ENCODE assay signal across 1 cellular context in genomic region chr1:61053712-61054608, GRCh38.
A peak's percentile ranks its signal among the peaks of the same experiment; 100 is the strongest.
TF ChIP-seq lines count a peak whose summit lies in the region.

No MANE protein-coding gene starts in this region.

TF ChIP-seq in HepG2, 621 proteins besides CTCF, POLR2A, EP300 and RAD21 (continued from another document):
- TF ChIP-seq PBX3 (CRISPR knock-in tag; IDR thresholded peaks at IDR 0.05; ENCODE audit: borderline replicate concordance) (no peak), ZNF10 (CRISPR knock-in tag; IDR thresholded peaks at IDR 0.05; ENCODE audit: borderline replicate concordance, low read depth) (no peak), ATF1 (CRISPR knock-in tag; IDR thresholded peaks at IDR 0.05) (no peak), ZNF230 (CRISPR knock-in tag; IDR thresholded peaks at IDR 0.05) (no peak), ZNF121 (CRISPR knock-in tag; IDR thresholded peaks at IDR 0.05) (no peak), SMAD3 (CRISPR knock-in tag; IDR thresholded peaks at IDR 0.05) (no peak), AFF4 (CRISPR knock-in tag; IDR thresholded peaks at IDR 0.05) (no peak), RFX1 (IDR thresholded peaks at IDR 0.05) (no peak), FOXO1 (CRISPR knock-in tag; IDR thresholded peaks at IDR 0.05) (peak; percentile 34; the same call in 1 of the 2 replicates), NCOA2 (CRISPR knock-in tag; IDR thresholded peaks at IDR 0.05) (no peak), AKAP8 (CRISPR knock-in tag; IDR thresholded peaks at IDR 0.05) (no peak), NFIC (IDR thresholded peaks at IDR 0.05; ENCODE audit: low read length) (no peak), ZNF180 (CRISPR knock-in tag; IDR thresholded peaks at IDR 0.05; ENCODE audit: borderline replicate concordance, low read depth) (no peak), PTBP1 (IDR thresholded peaks at IDR 0.05; ENCODE audit: low read depth, low read length, poor library complexity, severe bottlenecking) (no peak), HNF1A (IDR thresholded peaks at IDR 0.05; ENCODE audit: low read depth) (no peak), HNF1A (CRISPR knock-in tag; IDR thresholded peaks at IDR 0.05; ENCODE audit: borderline replicate concordance) (no peak), KLF11 (CRISPR knock-in tag; IDR thresholded peaks at IDR 0.05) (no peak), ZUFSP (CRISPR knock-in tag; IDR thresholded peaks at IDR 0.05; ENCODE audit: borderline replicate concordance) (no peak), ZNF546 (CRISPR knock-in tag; conservative IDR thresholded peaks at IDR 0.05) (no peak), ATRX (CRISPR knock-in tag; IDR thresholded peaks at IDR 0.05; ENCODE audit: borderline replicate concordance) (no peak), ARHGAP35 (CRISPR knock-in tag; IDR thresholded peaks at IDR 0.05; ENCODE audit: borderline replicate concordance) (peak; percentile 71; the same call in 1 of the 2 replicates), ZBTB10 (CRISPR knock-in tag; IDR thresholded peaks at IDR 0.05; ENCODE audit: borderline replicate concordance) (peak; percentile 44; the same call in 1 of the 2 replicates), ZSCAN20 (CRISPR knock-in tag; IDR thresholded peaks at IDR 0.05; ENCODE audit: borderline replicate concordance) (no peak), ZNF18 (CRISPR knock-in tag; IDR thresholded peaks at IDR 0.05; ENCODE audit: insufficient replicate concordance) (no peak), ZNF34 (CRISPR knock-in tag; IDR thresholded peaks at IDR 0.05; ENCODE audit: borderline replicate concordance) (0 out of 2 replicates have a peak, but pooled peaks have one; percentile 26), NRL (CRISPR knock-in tag; IDR thresholded peaks at IDR 0.05; ENCODE audit: borderline replicate concordance) (0 out of 2 replicates have a peak, but pooled peaks have one; percentile 37), ZNF263 (CRISPR knock-in tag; IDR thresholded peaks at IDR 0.05) (no peak), ESRRA (CRISPR knock-in tag; IDR thresholded peaks at IDR 0.05; ENCODE audit: low read depth) (0 out of 2 replicates have a peak, but pooled peaks have one; percentile 62), YEATS2 (CRISPR knock-in tag; IDR thresholded peaks at IDR 0.05; ENCODE audit: borderline replicate concordance) (no peak), KDM5B (CRISPR knock-in tag; IDR thresholded peaks at IDR 0.05; ENCODE audit: borderline replicate concordance) (peak; percentile 47; the same call in 1 of the 2 replicates), ZNF572 (CRISPR knock-in tag; IDR thresholded peaks at IDR 0.05) (no peak), RNF219 (CRISPR knock-in tag; IDR thresholded peaks at IDR 0.05) (no peak)
